Comparison of ENCODE assay signal across 1 cellular context in genomic region chr11:69209936-69210659, GRCh38.
TF ChIP-seq lines count a peak whose summit lies in the region.

No MANE protein-coding gene starts in this region.

TF ChIP-seq in GM12878, 131 proteins besides CTCF, POLR2A, EP300 and RAD21 (continued from another document):
- TF ChIP-seq ZBTB4 (CRISPR knock-in tag; IDR thresholded peaks at IDR 0.05) (no peak), PKNOX1 (IDR thresholded peaks at IDR 0.05) (peak; percentile 87), USF2 (IDR thresholded peaks at IDR 0.05; ENCODE audit: borderline replicate concordance, low read depth, low read length) (no peak), IKZF2 (IDR thresholded peaks at IDR 0.05) (no peak), PBX3 (IDR thresholded peaks at IDR 0.05; ENCODE audit: insufficient replicate concordance, low read depth, low read length) (peak; percentile 78), CHD4 (IDR thresholded peaks at IDR 0.05) (no peak), ZBTB11 (CRISPR knock-in tag; IDR thresholded peaks at IDR 0.05) (no peak), SMC3 (IDR thresholded peaks at IDR 0.05; ENCODE audit: borderline replicate concordance, low read length) (no peak), GATAD2B (conservative IDR thresholded peaks at IDR 0.05; ENCODE audit: low read depth) (no peak), YBX1 (IDR thresholded peaks at IDR 0.05) (no peak), SREBF1 (IDR thresholded peaks at IDR 0.05; ENCODE audit: low read length) (no peak), KLF5 (IDR thresholded peaks at IDR 0.05; ENCODE audit: partially characterized antibody) (no peak), MLLT1 (IDR thresholded peaks at IDR 0.05) (no peak), IKZF1 (conservative IDR thresholded peaks at IDR 0.05) (no peak), RUNX3 (IDR thresholded peaks at IDR 0.05; ENCODE audit: low read length) (no peak), ZBTB40 (IDR thresholded peaks at IDR 0.05; ENCODE audit: borderline replicate concordance) (no peak), CREB1 (IDR thresholded peaks at IDR 0.05; ENCODE audit: low read depth) (no peak)
